ENCODE assay signal across 36 cellular contexts in the genomic region with DNA sequence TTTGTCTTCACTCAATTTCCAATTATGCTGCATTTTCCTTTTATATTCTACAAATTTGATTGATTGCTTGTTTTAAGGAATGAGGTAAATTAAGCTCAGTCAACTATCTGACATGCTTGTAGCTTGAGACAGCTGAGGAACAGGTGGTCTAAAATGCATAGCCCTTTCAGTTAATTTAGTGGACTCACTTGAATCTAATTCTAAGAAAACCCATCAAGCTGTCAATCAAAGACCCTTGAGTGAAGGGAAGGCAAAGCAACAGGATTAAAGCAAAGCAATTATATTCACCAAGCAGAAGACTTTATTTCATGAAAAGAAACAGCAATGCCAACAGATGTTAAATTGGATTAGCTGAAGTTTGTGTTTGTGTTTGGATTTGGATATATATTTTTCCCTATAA.
"Had no signal": no experiment of that assay in that cellular context is flagged by ENCODE, and none has a peak within 500 bp of the region (broad histone marks: within the 10 kb centered on the region; RNA-seq: fewer than 3 reads in every experiment).

No MANE protein-coding gene starts in this region.

- H3K27me3 ChIP-seq: Peyer's patch had no signal

- DNase-seq: activated CD4-positive, alpha-beta memory T cell treated with anti-CD3 and anti-CD28 coated beads, Interleukin-2, amount 10 ng/mL, durations not matched to agents 7 days and 5 days; activated CD4-positive, alpha-beta T cell treated with anti-CD3 and anti-CD28 coated beads for 1 hour; activated CD4-positive, alpha-beta T cell treated with anti-CD3 and anti-CD28 coated beads for 48 hours; activated CD4-positive, CD25-positive, alpha-beta regulatory T cell; activated CD8-positive, alpha-beta memory T cell treated with anti-CD3 and anti-CD28 coated beads for 24 hours; activated CD8-positive, alpha-beta memory T cell treated with anti-CD3 and anti-CD28 coated beads, Interleukin-2, amount 10 ng/mL, durations not matched to agents 7 days and 5 days; activated CD8-positive, alpha-beta memory T cell treated with anti-CD3 and anti-CD28 coated beads, Interleukin-2, amount 50 U/mL, for 48 hours; activated effector memory CD4-positive, alpha-beta T cell treated with Interleukin-2 at 50 U/mL for 16 hours; activated naive CD4-positive, alpha-beta T cell treated with anti-CD3 and anti-CD28 coated beads, Interleukin-2, amount 10 ng/mL, durations not matched to agents 7 days and 5 days; activated naive CD8-positive, alpha-beta T cell treated with anti-CD3 and anti-CD28 coated beads, Interleukin-2, amount 50 U/mL, for 24 hours; activated T-cell treated with anti-CD3 and anti-CD28 coated beads, Interleukin-2, amount 50 U/mL, for 48 hours; anterior cingulate cortex; caudate nucleus; cerebellar nuclear complex; KG1; MM.1S; MV-4-11; NCI-H1092; NCI-H146; NCI-H187; NCI-H2029 treated with DMSO at 0.1 percent for 48 hours; NCI-H2107; NCI-H345; NCI-H526 treated with DMSO at 0.1 percent for 48 hours; NCI-H774; PC-3; Peyer's patch; RPMI8226; SIG-M5; SW 1271; T-helper 1 cell; T-helper 2 cell; T-helper 9 cell; WERI-Rb-1 had no signal

- H3K27ac Mint-ChIP-seq: activated CD4-positive, alpha-beta memory T cell treated with anti-CD3 and anti-CD28 coated beads, Interleukin-2, amount 10 ng/mL, durations not matched to agents 7 days and 5 days; activated CD8-positive, alpha-beta memory T cell treated with anti-CD3 and anti-CD28 coated beads, Interleukin-2, amount 10 ng/mL, durations not matched to agents 7 days and 5 days; activated naive CD4-positive, alpha-beta T cell treated with anti-CD3 and anti-CD28 coated beads, Interleukin-2, amount 10 ng/mL, durations not matched to agents 7 days and 5 days; activated naive CD8-positive, alpha-beta T cell; activated naive CD8-positive, alpha-beta T cell treated with anti-CD3 and anti-CD28 coated beads, Interleukin-2, amount 50 U/mL, for 24 hours; brain had no signal

- H3K36me3 Mint-ChIP-seq: activated CD8-positive, alpha-beta memory T cell treated with anti-CD3 and anti-CD28 coated beads, Interleukin-2, amount 10 ng/mL, durations not matched to agents 7 days and 5 days; activated naive CD4-positive, alpha-beta T cell treated with anti-CD3 and anti-CD28 coated beads, Interleukin-2, amount 10 ng/mL, durations not matched to agents 7 days and 5 days; activated naive CD8-positive, alpha-beta T cell; brain had no signal

- H3K9me3 ChIP-seq: Peyer's patch had no signal

- H3K9me3 Mint-ChIP-seq: activated CD4-positive, alpha-beta memory T cell treated with anti-CD3 and anti-CD28 coated beads, Interleukin-2, amount 10 ng/mL, durations not matched to agents 7 days and 5 days; activated naive CD4-positive, alpha-beta T cell treated with anti-CD3 and anti-CD28 coated beads, Interleukin-2, amount 10 ng/mL, durations not matched to agents 7 days and 5 days; activated naive CD8-positive, alpha-beta T cell treated with anti-CD3 and anti-CD28 coated beads, Interleukin-2, amount 50 U/mL, for 24 hours; brain had no signal

- ATAC-seq: activated CD8-positive, alpha-beta memory T cell treated with anti-CD3 and anti-CD28 coated beads, Interleukin-2, amount 10 ng/mL, durations not matched to agents 7 days and 5 days; activated naive CD8-positive, alpha-beta T cell treated with anti-CD3 and anti-CD28 coated beads, Interleukin-2, amount 50 U/mL, for 24 hours; PC-3 had no signal

- H3K4me3 ChIP-seq: Peyer's patch had no signal

- H3K36me3 ChIP-seq: Peyer's patch, WERI-Rb-1 had no signal

- H3K4me1 Mint-ChIP-seq: activated CD4-positive, alpha-beta memory T cell treated with anti-CD3 and anti-CD28 coated beads, Interleukin-2, amount 10 ng/mL, durations not matched to agents 7 days and 5 days; activated CD8-positive, alpha-beta memory T cell treated with anti-CD3 and anti-CD28 coated beads, Interleukin-2, amount 10 ng/mL, durations not matched to agents 7 days and 5 days; activated naive CD4-positive, alpha-beta T cell treated with anti-CD3 and anti-CD28 coated beads, Interleukin-2, amount 10 ng/mL, durations not matched to agents 7 days and 5 days; activated naive CD8-positive, alpha-beta T cell treated with anti-CD3 and anti-CD28 coated beads, Interleukin-2, amount 50 U/mL, for 24 hours had no signal

- H3K27me3 Mint-ChIP-seq: activated CD4-positive, alpha-beta memory T cell treated with anti-CD3 and anti-CD28 coated beads, Interleukin-2, amount 10 ng/mL, durations not matched to agents 7 days and 5 days; activated CD8-positive, alpha-beta memory T cell treated with anti-CD3 and anti-CD28 coated beads, Interleukin-2, amount 10 ng/mL, durations not matched to agents 7 days and 5 days; activated naive CD4-positive, alpha-beta T cell treated with anti-CD3 and anti-CD28 coated beads, Interleukin-2, amount 10 ng/mL, durations not matched to agents 7 days and 5 days; activated naive CD8-positive, alpha-beta T cell; activated naive CD8-positive, alpha-beta T cell treated with anti-CD3 and anti-CD28 coated beads, Interleukin-2, amount 50 U/mL, for 24 hours; brain had no signal

- H3K4me3 Mint-ChIP-seq: activated CD4-positive, alpha-beta memory T cell treated with anti-CD3 and anti-CD28 coated beads, Interleukin-2, amount 10 ng/mL, durations not matched to agents 7 days and 5 days; activated CD8-positive, alpha-beta memory T cell treated with anti-CD3 and anti-CD28 coated beads, Interleukin-2, amount 10 ng/mL, durations not matched to agents 7 days and 5 days; activated naive CD4-positive, alpha-beta T cell treated with anti-CD3 and anti-CD28 coated beads, Interleukin-2, amount 10 ng/mL, durations not matched to agents 7 days and 5 days; activated naive CD8-positive, alpha-beta T cell; activated naive CD8-positive, alpha-beta T cell treated with anti-CD3 and anti-CD28 coated beads, Interleukin-2, amount 50 U/mL, for 24 hours; brain had no signal

- H3K4me1 ChIP-seq: Peyer's patch had no signal

- H3K27ac ChIP-seq: Peyer's patch, WERI-Rb-1 had no signal
